In genomic region chr9:133731876-133732321, GRCh38 we compare ENCODE assay signal across 9 cellular contexts. TPM values are rescaled to one million over a fixed set of nuclear protein-coding genes. Genes with fewer than 3 reads are reported as not detected.
DNase-seq lines count a peak whose midpoint lies in the region; ATAC-seq and TF ChIP-seq lines count a peak whose summit lies in the region.
"Had no signal": no experiment of that assay in that cellular context is flagged by ENCODE, and none has a peak within 500 bp of the region (broad histone marks: within the 10 kb centered on the region; RNA-seq: fewer than 3 reads in every experiment).

No MANE protein-coding gene starts in this region.

- CTCF ChIA-PET in activated naive CD4-positive, alpha-beta T cell treated with anti-CD3 and anti-CD28 coated beads, Interleukin-2, amount 10 ng/mL, durations not matched to agents 7 days and 5 days (lab: Charles Lee): interaction anchor here (0.7 kb wide), 1 partner anchor 11 kb away, joined by 3 read pairs; no protein-coding TSS in a partner anchor
- CTCF ChIA-PET in activated naive CD4-positive, alpha-beta T cell treated with anti-CD3 and anti-CD28 coated beads for 36 hours (lab: Charles Lee): interaction anchor here (1.3 kb wide), 1 partner anchor 11 kb away, joined by 7 read pairs; no protein-coding TSS in a partner anchor

- no peaks in the 10 kb centered on the region for H3K27me3 Mint-ChIP-seq in activated naive CD4-positive, alpha-beta T cell treated with anti-CD3 and anti-CD28 coated beads, Interleukin-2, amount 10 ng/mL, durations not matched to agents 7 days and 5 days
- no peaks in the 10 kb centered on the region for H3K27me3 Mint-ChIP-seq in activated naive CD4-positive, alpha-beta T cell treated with anti-CD3 and anti-CD28 coated beads for 36 hours (ENCODE audit: low read depth)
- H3K27me3 Mint-ChIP-seq in type B pancreatic cell: peaks cover 5% of the 10 kb centered on the region

- peaks cover 1% of the 10 kb centered on the region for H3K4me1 Mint-ChIP-seq in activated naive CD4-positive, alpha-beta T cell treated with anti-CD3 and anti-CD28 coated beads, Interleukin-2, amount 10 ng/mL, durations not matched to agents 7 days and 5 days
- no peaks in the 10 kb centered on the region for H3K4me1 Mint-ChIP-seq in activated naive CD4-positive, alpha-beta T cell treated with anti-CD3 and anti-CD28 coated beads for 36 hours (ENCODE audit: low read depth)
- peaks cover 14% of the 10 kb centered on the region for H3K4me1 Mint-ChIP-seq in type B pancreatic cell (ENCODE audit: unreplicated experiment)

- intact Hi-C loops in activated naive CD4-positive, alpha-beta T cell treated with anti-CD3 and anti-CD28 coated beads for 36 hours (cut with micrococcal nuclease): no loop called here

- H3K27ac Mint-ChIP-seq in activated naive CD4-positive, alpha-beta T cell treated with anti-CD3 and anti-CD28 coated beads, Interleukin-2, amount 10 ng/mL, durations not matched to agents 7 days and 5 days: no peak overlapping the region
- H3K27ac Mint-ChIP-seq in activated naive CD4-positive, alpha-beta T cell treated with anti-CD3 and anti-CD28 coated beads for 36 hours: no peak overlapping the region
- H3K27ac Mint-ChIP-seq in type B pancreatic cell: no peak overlapping the region

- no peaks in the 10 kb centered on the region for H3K9me3 Mint-ChIP-seq in activated naive CD4-positive, alpha-beta T cell treated with anti-CD3 and anti-CD28 coated beads, Interleukin-2, amount 10 ng/mL, durations not matched to agents 7 days and 5 days
- H3K9me3 Mint-ChIP-seq in activated naive CD4-positive, alpha-beta T cell treated with anti-CD3 and anti-CD28 coated beads for 36 hours: no peaks in the 10 kb centered on the region
- no peaks in the 10 kb centered on the region for H3K9me3 Mint-ChIP-seq in type B pancreatic cell
- H3K9me3 Mint-ChIP-seq: central memory CD8-positive, alpha-beta T cell had no signal

- no peaks in the 10 kb centered on the region for H3K36me3 Mint-ChIP-seq in activated naive CD4-positive, alpha-beta T cell treated with anti-CD3 and anti-CD28 coated beads, Interleukin-2, amount 10 ng/mL, durations not matched to agents 7 days and 5 days
- H3K36me3 Mint-ChIP-seq in activated naive CD4-positive, alpha-beta T cell treated with anti-CD3 and anti-CD28 coated beads for 36 hours (ENCODE audit: low read depth): no peaks in the 10 kb centered on the region
- no peaks in the 10 kb centered on the region for H3K36me3 Mint-ChIP-seq in type B pancreatic cell

- peak; percentile 13 for DNase-seq in activated naive CD4-positive, alpha-beta T cell treated with anti-CD3 and anti-CD28 coated beads, Interleukin-2, amount 10 ng/mL, durations not matched to agents 7 days and 5 days
- no peak for DNase-seq in activated naive CD4-positive, alpha-beta T cell treated with anti-CD3 and anti-CD28 coated beads for 36 hours
- DNase-seq in NCI-H526 (lab: John Stamatoyannopoulos, UW): peak; percentile 78 to 90
- DNase-seq in epidermal melanocyte (ENCODE audit: insufficient read length, low spot score): peak; percentile 16
- peak; percentile 56 for DNase-seq in type B pancreatic cell (ENCODE audit: extremely low spot score, unreplicated experiment)
- no peak for DNase-seq in GM20000 (ENCODE audit: low spot score)

- ATAC-seq in GM21528 (IDR thresholded peaks at IDR 0.05; ENCODE audit: low FRiP score, unreplicated experiment) (no peak), GM21526 (IDR thresholded peaks at IDR 0.05; ENCODE audit: low FRiP score, unreplicated experiment) (no peak)

- no peak for TF ChIP-seq CTCF in type B pancreatic cell (conservative IDR thresholded peaks at IDR 0.05)
- no peak for TF ChIP-seq CTCF in GM20000 (IDR thresholded peaks at IDR 0.05; ENCODE audit: extremely low read depth, missing control alignments)

- H3K4me3 Mint-ChIP-seq in activated naive CD4-positive, alpha-beta T cell treated with anti-CD3 and anti-CD28 coated beads, Interleukin-2, amount 10 ng/mL, durations not matched to agents 7 days and 5 days: no peak overlapping the region
- H3K4me3 Mint-ChIP-seq in activated naive CD4-positive, alpha-beta T cell treated with anti-CD3 and anti-CD28 coated beads for 36 hours: no peak overlapping the region
- H3K4me3 Mint-ChIP-seq in type B pancreatic cell: no peak overlapping the region
- H3K4me3 Mint-ChIP-seq: central memory CD8-positive, alpha-beta T cell had no signal

RNA-seq across cellular contexts. Expression of gene SARDH, which starts 6.3 kb away (rescaled TPM):
- total RNA-seq in activated naive CD4-positive, alpha-beta T cell treated with anti-CD3 and anti-CD28 coated beads for 36 hours: 1 to 10 TPM; 7.7 TPM
- 0.76 and 6.8 TPM in 2 replicates for total RNA-seq in type B pancreatic cell (ENCODE audit: low replicate concordance)

Comparison
In these comparisons a context has a peak if more than half of its experiments do, and no peak if none do; other contexts are left out.
1. DNase-seq: peak in activated naive CD4-positive, alpha-beta T cell treated with anti-CD3 and anti-CD28 coated beads, Interleukin-2, amount 10 ng/mL, durations not matched to agents 7 days and 5 days (single experiment), NCI-H526 (2 of 2), epidermal melanocyte (single experiment) and type B pancreatic cell (single experiment); none in activated naive CD4-positive, alpha-beta T cell treated with anti-CD3 and anti-CD28 coated beads for 36 hours (single experiment) and GM20000 (single experiment).